Comparison of ENCODE assay signal across 11 cellular contexts in genomic region chr17:55168970-55169687, GRCh38.
A peak's percentile ranks its signal among the peaks of the same experiment; 100 is the strongest.
DNase-seq lines count a peak whose midpoint lies in the region; ATAC-seq and TF ChIP-seq lines count a peak whose summit lies in the region.
"Had no signal": no experiment of that assay in that cellular context is flagged by ENCODE, and none has a peak within 500 bp of the region (broad histone marks: within the 10 kb centered on the region; RNA-seq: fewer than 3 reads in every experiment).

No MANE protein-coding gene starts in this region.

- intact Hi-C loops in OCI-LY7 (cut with micrococcal nuclease; ENCODE audit: unreplicated experiment): loop anchor here (5.0 kb wide), 2 partner anchors 202 to 253 kb away; partner anchors contain the start of genes COX11, MMD and STXBP4

- no peaks in the 10 kb centered on the region for H3K9me2 ChIP-seq in OCI-LY7 (ENCODE audit: insufficient read depth, low read length)

- CTCF ChIA-PET in OCI-LY7 (lab: Charles Lee; ENCODE audit: unreplicated experiment): no interaction called here

- peak overlapping the region; percentile 67 for H3K4me2 ChIP-seq in OCI-LY7 (ENCODE audit: low read length)

- ATAC-seq in GM18517 (IDR thresholded peaks at IDR 0.05; ENCODE audit: unreplicated experiment): peak; percentile 87
- peak; percentile 83 for ATAC-seq in HG03025 (IDR thresholded peaks at IDR 0.05; ENCODE audit: low FRiP score, unreplicated experiment)
- ATAC-seq: activated CD8-positive, alpha-beta memory T cell treated with anti-CD3 and anti-CD28 coated beads, Interleukin-2, amount 10 ng/mL, durations not matched to agents 7 days and 5 days had no signal

- no TSS peak for BruUV-seq in OCI-LY7 (replicated peaks; lab: Mats Ljungman, UMichigan)

- peak; percentile 51 for DNase-seq in GM20000 (ENCODE audit: low spot score)
- DNase-seq in OCI-LY7 (ENCODE audit: low spot score): peak; percentile 95
- no peak for DNase-seq in AG20443 (ENCODE audit: low spot score)
- no peak for DNase-seq in NCI-H526 (lab: John Stamatoyannopoulos, UW)
- no peak for DNase-seq in HUDEP-2 (lab: John Stamatoyannopoulos, UW; ENCODE audit: unreplicated experiment in 76 of 76)
- no peak for DNase-seq in stimulated activated CD8-positive, alpha-beta memory T cell treated with anti-CD3 and anti-CD28 coated beads, Interleukin-4, amount 100 ng/mL, for 48 hours
- DNase-seq: activated CD8-positive, alpha-beta memory T cell treated with anti-CD3 and anti-CD28 coated beads, Interleukin-2, amount 10 ng/mL, durations not matched to agents 7 days and 5 days; brain microvascular endothelial cell had no signal

- no peak for TF ChIP-seq CTCF in GM20000 (IDR thresholded peaks at IDR 0.05; ENCODE audit: extremely low read depth, missing control alignments)
- TF ChIP-seq CTCF in OCI-LY7 (conservative IDR thresholded peaks at IDR 0.05; ENCODE audit: low read length): no peak

- H3K4me3 ChIP-seq in OCI-LY7 (ENCODE audit: low read depth, low read length, poor library complexity, severe bottlenecking): peak overlapping the region; percentile 48
- H3K4me3 ChIP-seq: esophagus muscularis mucosa had no signal

- H3K9me3 ChIP-seq in OCI-LY7 (ENCODE audit: low read length): peaks cover 10% of the 10 kb centered on the region

- peak overlapping the region; percentile 54; the same call in 1 of the 2 replicates for H2AFZ ChIP-seq in OCI-LY7 (ENCODE audit: low read length)

- peak overlapping the region; percentile 94 for H3K27ac ChIP-seq in OCI-LY7 (ENCODE audit: low read depth, low read length, poor library complexity, severe bottlenecking)
- H3K27ac ChIP-seq: brain microvascular endothelial cell, esophagus muscularis mucosa had no signal

- peaks cover 78% of the 10 kb centered on the region for H3K4me1 ChIP-seq in OCI-LY7 (ENCODE audit: insufficient read depth, low read length, poor library complexity, severe bottlenecking)
- H3K4me1 ChIP-seq: esophagus muscularis mucosa had no signal

- H3K36me3 ChIP-seq in OCI-LY7 (ENCODE audit: insufficient read depth, low read length): peaks cover 7% of the 10 kb centered on the region
- H3K36me3 ChIP-seq: brain microvascular endothelial cell, esophagus muscularis mucosa had no signal

- POLR2A ChIA-PET in OCI-LY7 (lab: Charles Lee): no interaction called here

- no peaks in the 10 kb centered on the region for H3K79me2 ChIP-seq in OCI-LY7 (ENCODE audit: insufficient read depth, low read depth, low read length)

- H4K20me1 ChIP-seq in OCI-LY7 (ENCODE audit: insufficient read depth, low read length): no peaks in the 10 kb centered on the region

Comparison
In these comparisons a context has a peak if more than half of its experiments do, and no peak if none do; other contexts are left out.
1. DNase-seq: peak in GM20000 (single experiment) and OCI-LY7 (single experiment); none in AG20443 (single experiment), NCI-H526 (0 of 2), HUDEP-2 (0 of 76) and stimulated activated CD8-positive, alpha-beta memory T cell treated with anti-CD3 and anti-CD28 coated beads, Interleukin-4, amount 100 ng/mL, for 48 hours (single experiment).